In the genomic region with DNA sequence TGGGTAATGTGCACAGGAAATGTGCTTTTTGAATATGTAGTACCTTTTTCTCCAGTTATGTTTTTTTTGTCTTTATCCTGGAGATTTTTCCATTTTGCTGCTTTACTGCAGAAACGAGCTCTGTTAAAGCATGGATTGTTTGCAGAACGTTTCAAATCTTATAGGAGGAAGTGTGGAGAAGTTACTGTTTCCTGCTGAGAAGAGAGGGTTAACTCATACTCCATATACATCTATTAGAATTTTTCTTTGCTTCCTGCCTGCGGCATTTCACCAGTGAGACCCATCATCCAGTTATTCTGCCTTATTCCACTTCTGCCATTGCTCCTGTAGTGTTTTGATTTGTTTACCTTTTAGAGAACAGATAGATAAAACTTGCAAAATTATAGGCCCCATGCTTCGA, we compare ENCODE assay signal across 9 cellular contexts. TPM values are rescaled to one million over a fixed set of nuclear protein-coding genes. Genes with fewer than 3 reads are reported as not detected.
A peak's percentile ranks its signal among the peaks of the same experiment; 100 is the strongest.
DNase-seq lines count a peak whose midpoint lies in the region; ATAC-seq, FAIRE-seq and TF ChIP-seq lines count a peak whose summit lies in the region.
"Had no signal": no experiment of that assay in that cellular context is flagged by ENCODE, and none has a peak within 500 bp of the region (broad histone marks: within the 10 kb centered on the region; RNA-seq: fewer than 3 reads in every experiment).

No MANE protein-coding gene starts in this region.

- CTCF ChIA-PET in activated CD4-positive, alpha-beta T cell treated with anti-CD3 and anti-CD28 coated beads for 36 hours (lab: Charles Lee) = no interaction called here

- H3K36me3 Mint-ChIP-seq in activated CD4-positive, alpha-beta T cell treated with anti-CD3 and anti-CD28 coated beads for 36 hours (ENCODE audit: low read depth) = peaks cover 26% of the 10 kb centered on the region
- no peaks in the 10 kb centered on the region for H3K36me3 Mint-ChIP-seq in osteocyte (ENCODE audit: unreplicated experiment)

- DNase-seq in activated CD4-positive, alpha-beta T cell treated with anti-CD3 and anti-CD28 coated beads for 36 hours = no peak
- DNase-seq in activated CD4-positive, alpha-beta T cell treated with anti-CD3 and anti-CD28 coated beads for 1 hour = no peak
- DNase-seq in RPMI8226 (peak; percentile 33), epithelial cell of esophagus (ENCODE audit: low read depth) (peak; percentile 23), osteocyte (ENCODE audit: extremely low spot score, unreplicated experiment) (no peak), D721Med (ENCODE audit: insufficient read length, low spot score) (no peak), sciatic nerve (ENCODE audit: low spot score) (no peak)

- H3K4me3 ChIP-seq in epithelial cell of esophagus (ENCODE audit: low read length) = peak overlapping the region; percentile 98

- H3K27me3 Mint-ChIP-seq in activated CD4-positive, alpha-beta T cell treated with anti-CD3 and anti-CD28 coated beads for 36 hours = no peaks in the 10 kb centered on the region
- no peaks in the 10 kb centered on the region for H3K27me3 Mint-ChIP-seq in osteocyte (ENCODE audit: unreplicated experiment)

- TF ChIP-seq CTCF in epithelial cell of esophagus (IDR thresholded peaks at IDR 0.05; ENCODE audit: insufficient read depth, low read depth, low read length, missing control alignments) = no peak
- TF ChIP-seq CTCF in osteocyte (IDR thresholded peaks at IDR 0.05) = no peak
- TF ChIP-seq CTCF in D721Med (IDR thresholded peaks at IDR 0.05; ENCODE audit: insufficient read depth, missing control alignments) = no peak

- POLR2A ChIA-PET in activated CD4-positive, alpha-beta T cell treated with anti-CD3 and anti-CD28 coated beads for 36 hours (lab: Charles Lee) = no interaction called here

- H3K27ac Mint-ChIP-seq in activated CD4-positive, alpha-beta T cell treated with anti-CD3 and anti-CD28 coated beads for 36 hours = peak overlapping the region; percentile 99
- H3K27ac Mint-ChIP-seq in osteocyte (ENCODE audit: unreplicated experiment) = peak overlapping the region; percentile 100

- no peaks in the 10 kb centered on the region for H3K9me3 Mint-ChIP-seq in activated CD4-positive, alpha-beta T cell treated with anti-CD3 and anti-CD28 coated beads for 36 hours (ENCODE audit: low read depth)
- H3K9me3 Mint-ChIP-seq in osteocyte (ENCODE audit: unreplicated experiment) = no peaks in the 10 kb centered on the region

- intact Hi-C loops in activated CD4-positive, alpha-beta T cell treated with anti-CD3 and anti-CD28 coated beads for 36 hours (cut with DNase I, micrococcal nuclease) = loop anchor here (2.0 to 10.0 kb wide), 4 partner anchors 66 to 561 kb away; a partner anchor contains a TSS
- intact Hi-C loops in sciatic nerve (cut with DNase I) = no loop called here

- no peak for FAIRE-seq in D721Med (lab: Jason Lieb, UNC)
- FAIRE-seq: endometrium had no signal

- peak overlapping the region; percentile 91 for H3K4me3 Mint-ChIP-seq in activated CD4-positive, alpha-beta T cell treated with anti-CD3 and anti-CD28 coated beads for 36 hours
- peak overlapping the region; percentile 94 for H3K4me3 Mint-ChIP-seq in osteocyte (ENCODE audit: unreplicated experiment)

- H3K4me1 Mint-ChIP-seq in activated CD4-positive, alpha-beta T cell treated with anti-CD3 and anti-CD28 coated beads for 36 hours = peaks cover 33% of the 10 kb centered on the region
- H3K4me1 Mint-ChIP-seq in osteocyte (ENCODE audit: unreplicated experiment) = peaks cover 32% of the 10 kb centered on the region

- ATAC-seq in activated CD4-positive, alpha-beta T cell treated with anti-CD3 and anti-CD28 coated beads for 36 hours = no peak
- no peak for ATAC-seq in sciatic nerve
- ATAC-seq in GM21723 (IDR thresholded peaks at IDR 0.05; ENCODE audit: unreplicated experiment) = no peak

RNA-seq across cellular contexts. Expression of a gene that starts 2.0 kb away (rescaled TPM):
- 10 to 100 TPM; 24.4 to 32.2 TPM for total RNA-seq in activated CD4-positive, alpha-beta T cell treated with anti-CD3 and anti-CD28 coated beads for 36 hours
- total RNA-seq in osteocyte (29.9 and 31.7 TPM in 2 replicates), sciatic nerve (42.8 TPM)

RNA-seq across cellular contexts. Expression of a gene that starts 44.6 kb away (rescaled TPM):
- 10 to 100 TPM; 71.4 to 84.4 TPM for total RNA-seq in activated CD4-positive, alpha-beta T cell treated with anti-CD3 and anti-CD28 coated beads for 36 hours
- total RNA-seq in osteocyte = 55.0 and 55.2 TPM in 2 replicates
- total RNA-seq in sciatic nerve = 88.2 TPM

Comparison
In these comparisons a context has a peak if more than half of its experiments do, and no peak if none do; other contexts are left out.
1. DNase-seq: peak in RPMI8226 (single experiment) and epithelial cell of esophagus (single experiment); none in activated CD4-positive, alpha-beta T cell treated with anti-CD3 and anti-CD28 coated beads for 36 hours (single experiment), activated CD4-positive, alpha-beta T cell treated with anti-CD3 and anti-CD28 coated beads for 1 hour (single experiment), osteocyte (single experiment), D721Med (single experiment) and sciatic nerve (single experiment).